ENCODE assay signal across 16 cellular contexts in genomic region chr7:44058759-44059218, GRCh38. TPM values are rescaled to one million over a fixed set of nuclear protein-coding genes. Genes with fewer than 3 reads are reported as not detected.
DNase-seq lines count a peak whose midpoint lies in the region; ATAC-seq and TF ChIP-seq lines count a peak whose summit lies in the region.
"Had no signal": no experiment of that assay in that cellular context is flagged by ENCODE, and none has a peak within 500 bp of the region (broad histone marks: within the 10 kb centered on the region; RNA-seq: fewer than 3 reads in every experiment).

No MANE protein-coding gene starts in this region.

- no peaks in the 10 kb centered on the region for H3K9me3 ChIP-seq in effector memory CD4-positive, alpha-beta T cell (ENCODE audit: control insufficient read depth, low read length)
- H3K9me3 ChIP-seq in sigmoid colon (no peaks in the 10 kb centered on the region), mucosa of descending colon (no peaks in the 10 kb centered on the region)
- H3K9me3 ChIP-seq: Caco-2, prostate gland had no signal

- DNase-seq in activated CD4-positive, CD25-positive, alpha-beta regulatory T cell treated with anti-CD3 and anti-CD28 coated beads, Interleukin-2, amount 50 U/mL, for 72 hours = peak; percentile 26
- no peak for DNase-seq in effector memory CD4-positive, alpha-beta T cell
- DNase-seq in sigmoid colon (peak; percentile 13), mucosa of descending colon (no peak), 8988T (no peak), NCI-H748 (lab: John Stamatoyannopoulos, UW; ENCODE audit: unreplicated experiment) (no peak)
- DNase-seq: activated naive CD4-positive, alpha-beta T cell treated with anti-CD3 and anti-CD28 coated beads, Interleukin-2, amount 50 U/mL, for 16 hours; IMR-90; NCI-H1092 treated with DMSO at 0.1 percent for 48 hours; trophoblast cell had no signal

- no peaks in the 10 kb centered on the region for H3K27me3 ChIP-seq in effector memory CD4-positive, alpha-beta T cell (replicated peaks; ENCODE audit: control insufficient read depth, insufficient read depth, low read length, poor library complexity, severe bottlenecking)
- no peaks in the 10 kb centered on the region for H3K27me3 ChIP-seq in sigmoid colon
- H3K27me3 ChIP-seq: cardiac muscle cell had no signal

- no peak for TF ChIP-seq CTCF in sigmoid colon (IDR thresholded peaks at IDR 0.05)
- TF ChIP-seq CTCF in mucosa of descending colon (IDR thresholded peaks at IDR 0.05) = no peak

- 75 to 92% methylated on average over 7 of the region's 7 CpGs for WGBS in sigmoid colon, 2 donors

- H3K4me1 ChIP-seq in effector memory CD4-positive, alpha-beta T cell (ENCODE audit: control insufficient read depth, insufficient read depth, low read length, poor library complexity, severe bottlenecking) = no peaks in the 10 kb centered on the region
- H3K4me1 ChIP-seq in sigmoid colon (no peaks in the 10 kb centered on the region), mucosa of descending colon (ENCODE audit: low read depth) (no peaks in the 10 kb centered on the region)
- H3K4me1 ChIP-seq: Caco-2, prostate gland had no signal

- intact Hi-C loops in sigmoid colon (cut with DNase I) (no loop called here), mucosa of descending colon (cut with DNase I, micrococcal nuclease) (no loop called here)

- H3K36me3 ChIP-seq in effector memory CD4-positive, alpha-beta T cell (ENCODE audit: control insufficient read depth, insufficient read depth, low read length) = peaks cover 82% of the 10 kb centered on the region
- H3K36me3 ChIP-seq in sigmoid colon (peaks cover 40 to 91% (median 53%) of the 10 kb centered on the region in 4 donors), mucosa of descending colon (ENCODE audit: low read depth) (peaks cover 24% of the 10 kb centered on the region)

- no peak for ATAC-seq in activated CD4-positive, CD25-positive, alpha-beta regulatory T cell treated with anti-CD3 and anti-CD28 coated beads, Interleukin-2, amount 50 U/mL, for 24 hours
- ATAC-seq in HG03175 (IDR thresholded peaks at IDR 0.05; ENCODE audit: unreplicated experiment) (peak; percentile 13), mucosa of descending colon (no peak)

- peak overlapping the region; percentile 8 for H3K27ac ChIP-seq in effector memory CD4-positive, alpha-beta T cell (ENCODE audit: insufficient read depth, low read length, poor library complexity, severe bottlenecking)
- no peak overlapping the region for H3K27ac ChIP-seq in sigmoid colon
- H3K27ac ChIP-seq: cardiac muscle cell, prostate gland had no signal

- TF ChIP-seq POLR2A in sigmoid colon (IDR thresholded peaks at IDR 0.05) = no peak

- no peak overlapping the region for H3K4me3 ChIP-seq in effector memory CD4-positive, alpha-beta T cell (ENCODE audit: insufficient read depth, low read depth, low read length, poor library complexity, severe bottlenecking)
- H3K4me3 ChIP-seq in sigmoid colon (no peak overlapping the region), mucosa of descending colon (no peak overlapping the region)
- H3K4me3 ChIP-seq: cardiac muscle cell, prostate gland had no signal

- no peak for TF ChIP-seq EP300 in sigmoid colon (IDR thresholded peaks at IDR 0.05)

RNA-seq across cellular contexts. Expression of gene PGAM2, which starts 6.6 kb away (rescaled TPM):
- total RNA-seq in sigmoid colon = 1 to 10 TPM in 2 of 4 donors, under 1 TPM in 2; 0.71 to 2.1 (median 1.1) TPM
- 1 to 10 TPM in 2 of 3 donors, not detected in 1; 1.2 to 3.0 TPM for polyA plus RNA-seq in sigmoid colon
- total RNA-seq in mucosa of descending colon = 1 to 10 TPM in 1 of 3 donors, under 1 TPM in 2; 0.84 to 1.4 (median 0.96) TPM
- total RNA-seq: Caco-2, IMR-90, SK-MEL-5 had no signal
- polyA plus RNA-seq: IMR-90 had no signal

RNA-seq across cellular contexts. Expression of gene DBNL, which starts 14.3 kb away (rescaled TPM):
- total RNA-seq in sigmoid colon = 100 to 1,000 TPM in 1 of 4 donors, 10 to 100 TPM in 3; 76.7 to 124 (median 86.6) TPM
- polyA plus RNA-seq in sigmoid colon = 100 to 1,000 TPM in 2 of 3 donors, 10 to 100 TPM in 1; 91.9 to 149 (median 102) TPM
- 10 to 100 TPM; 84.2 to 91.2 (median 89.8) TPM for total RNA-seq in mucosa of descending colon

RNA-seq across cellular contexts. Expression of gene POLM, which starts 23.5 kb away (rescaled TPM):
- 10 to 100 TPM; 17.5 to 39.9 (median 24.8) TPM for total RNA-seq in sigmoid colon
- 10 to 100 TPM in 1 of 3 donors, 1 to 10 TPM in 2; 5.5 to 23.4 (median 9.6) TPM for polyA plus RNA-seq in sigmoid colon
- 10 to 100 TPM; 27.0 to 33.7 (median 28.1) TPM for total RNA-seq in mucosa of descending colon

RNA-seq across cellular contexts. Expression of gene AEBP1, which starts 45.4 kb away (rescaled TPM):
- total RNA-seq in sigmoid colon = 100 to 1,000 TPM in 2 of 4 donors, 10 to 100 TPM in 2; 74.6 to 182 (median 128) TPM
- 10 to 100 TPM in 2 of 3 donors, 1 to 10 TPM in 1; 2.5 to 37.7 (median 12.0) TPM for polyA plus RNA-seq in sigmoid colon
- total RNA-seq in mucosa of descending colon = 100 to 1,000 TPM in 1 of 3 donors, 10 to 100 TPM in 2; 14.1 to 130 (median 42.2) TPM
- total RNA-seq: SK-MEL-5 had no signal

Comparison
In these comparisons a context has a peak if more than half of its experiments do, and no peak if none do; other contexts are left out.
1. DNase-seq: peak in activated CD4-positive, CD25-positive, alpha-beta regulatory T cell treated with anti-CD3 and anti-CD28 coated beads, Interleukin-2, amount 50 U/mL, for 72 hours (single experiment) and sigmoid colon (single experiment); none in effector memory CD4-positive, alpha-beta T cell (0 of 3), mucosa of descending colon (0 of 3), 8988T (single experiment) and NCI-H748 (single experiment).